8 cellular contexts compared by ENCODE assay signal in genomic region chr7:602341-603141, GRCh38.
DNase-seq lines count a peak whose midpoint lies in the region; ATAC-seq and TF ChIP-seq lines count a peak whose summit lies in the region.

No MANE protein-coding gene starts in this region.

- H3K36me3 Mint-ChIP-seq in activated T-helper 17 cell treated with anti-CD3 and anti-CD28 coated beads, Interleukin-2, amount 50 U/mL, for 72 hours (ENCODE audit: low read depth) = peaks cover 43% of the 10 kb centered on the region
- H3K36me3 Mint-ChIP-seq in memory B cell = peaks cover 15% of the 10 kb centered on the region

- peak overlapping the region; percentile 100 for H3K27ac Mint-ChIP-seq in activated T-helper 17 cell treated with anti-CD3 and anti-CD28 coated beads, Interleukin-2, amount 50 U/mL, for 72 hours
- peak overlapping the region; percentile 100 for H3K27ac Mint-ChIP-seq in memory B cell

- H3K27ac ChIP-seq in temporal lobe (ENCODE audit: low read depth, low read length) (peak overlapping the region; percentile 6), foreskin keratinocyte (no peak overlapping the region)

- ATAC-seq in HG03045 (IDR thresholded peaks at IDR 0.05; ENCODE audit: unreplicated experiment) = peak; percentile 30
- peak; percentile 41 for ATAC-seq in activated T-helper 17 cell treated with anti-CD3 and anti-CD28 coated beads, Interleukin-2, amount 50 U/mL, for 72 hours (replicated peaks)
- no peak for ATAC-seq in memory B cell (ENCODE audit: low read depth)
- ATAC-seq in foreskin keratinocyte = no peak

- TF ChIP-seq CTCF in foreskin keratinocyte (conservative IDR thresholded peaks at IDR 0.05) = no peak

- no peaks in the 10 kb centered on the region for H3K4me1 ChIP-seq in foreskin keratinocyte

- no peaks in the 10 kb centered on the region for H3K27me3 Mint-ChIP-seq in activated T-helper 17 cell treated with anti-CD3 and anti-CD28 coated beads, Interleukin-2, amount 50 U/mL, for 72 hours
- no peaks in the 10 kb centered on the region for H3K27me3 Mint-ChIP-seq in memory B cell

- peak overlapping the region; percentile 98 for H3K4me3 Mint-ChIP-seq in activated T-helper 17 cell treated with anti-CD3 and anti-CD28 coated beads, Interleukin-2, amount 50 U/mL, for 72 hours
- H3K4me3 Mint-ChIP-seq in memory B cell = peak overlapping the region; percentile 70

- no peaks in the 10 kb centered on the region for H3K27me3 ChIP-seq in foreskin keratinocyte

- H3K4me1 Mint-ChIP-seq in activated T-helper 17 cell treated with anti-CD3 and anti-CD28 coated beads, Interleukin-2, amount 50 U/mL, for 72 hours = peaks cover 12% of the 10 kb centered on the region
- H3K4me1 Mint-ChIP-seq in memory B cell = peaks cover 26% of the 10 kb centered on the region

- DNase-seq in memory B cell (ENCODE audit: low spot score in 2 of 2) (peak in 1 of 2 donors; percentile 39), DMS 273 treated with DMSO at 0.1 percent for 48 hours (lab: John Stamatoyannopoulos, UW) (no peak), Kasumi-1 (lab: John Stamatoyannopoulos, UW) (no peak), foreskin keratinocyte (no peak), COLO668 (lab: John Stamatoyannopoulos, UW; ENCODE audit: unreplicated experiment) (no peak)

- peaks cover 3% of the 10 kb centered on the region for H3K9me3 Mint-ChIP-seq in activated T-helper 17 cell treated with anti-CD3 and anti-CD28 coated beads, Interleukin-2, amount 50 U/mL, for 72 hours
- H3K9me3 Mint-ChIP-seq in memory B cell = peaks cover 3% of the 10 kb centered on the region

Comparison
In these comparisons a context has a peak if more than half of its experiments do, and no peak if none do; other contexts are left out.
1. ATAC-seq: peak in HG03045 (single experiment) and activated T-helper 17 cell treated with anti-CD3 and anti-CD28 coated beads, Interleukin-2, amount 50 U/mL, for 72 hours (single experiment); none in memory B cell (single experiment) and foreskin keratinocyte (single experiment).